8 cellular contexts compared by ENCODE assay signal in the genomic region with DNA sequence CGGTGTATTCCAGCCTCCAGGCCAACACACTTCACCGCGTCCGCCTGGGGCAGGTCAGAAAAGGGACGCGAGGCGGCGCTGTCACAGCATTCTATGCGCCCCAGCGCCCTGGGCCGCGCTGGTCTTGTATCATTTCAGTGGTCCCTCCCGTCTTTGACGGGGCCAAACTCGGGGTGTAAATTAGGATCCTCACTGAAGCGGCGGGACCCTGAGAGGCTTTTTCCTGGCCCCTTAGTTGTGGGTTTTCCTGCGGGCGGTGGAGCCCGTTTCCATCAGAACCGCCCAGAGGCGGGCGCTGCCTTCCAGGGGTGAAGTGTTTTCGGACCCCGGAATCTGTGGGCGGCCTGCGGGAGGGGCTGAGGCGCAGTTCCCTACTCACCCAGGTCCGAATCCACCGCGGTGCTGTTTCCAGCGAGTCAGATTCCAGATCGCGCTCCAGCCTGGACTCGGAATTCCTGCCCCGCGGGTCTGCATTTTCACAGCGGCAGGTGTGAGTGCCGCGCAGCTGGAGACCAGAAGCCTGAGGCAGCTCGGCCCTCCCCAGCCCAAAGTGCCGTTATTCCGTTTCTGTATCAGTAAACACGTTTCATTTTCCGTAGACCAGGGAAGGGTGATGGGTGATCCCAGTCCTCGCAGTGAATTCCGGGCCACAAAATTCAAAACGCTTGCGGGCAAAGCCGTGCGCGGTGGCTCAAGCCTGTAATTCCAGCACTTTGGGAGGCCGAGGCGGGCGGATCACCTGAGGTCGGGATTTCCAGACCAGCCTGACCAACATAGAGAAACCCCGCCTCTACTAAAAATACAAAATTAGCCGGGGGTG. TPM values are rescaled to one million over a fixed set of nuclear protein-coding genes. Genes with fewer than 3 reads are reported as not detected.
DNase-seq lines count a peak whose midpoint lies in the region; ATAC-seq and TF ChIP-seq lines count a peak whose summit lies in the region.

No MANE protein-coding gene starts in this region.

- peaks cover 41 to 61% (median 50%) of the 10 kb centered on the region in 7 donors for H3K4me1 Mint-ChIP-seq in naive thymus-derived CD4-positive, alpha-beta T cell
- peaks cover 49% of the 10 kb centered on the region for H3K4me1 Mint-ChIP-seq in stimulated activated memory B cell treated with anti-CD40 and anti-IgM and Interleukin-4, amounts not matched to agents 10 μg/mL and 1 μg/mL and 100 μg/mL, for 72 hours

- peak; percentile 0 to 34 for TF ChIP-seq POLR2A in Peyer's patch (IDR thresholded peaks at IDR 0.05)

- peak overlapping the region; percentile 36 to 98 (median 87) for H3K27ac Mint-ChIP-seq in naive thymus-derived CD4-positive, alpha-beta T cell
- H3K27ac Mint-ChIP-seq in stimulated activated memory B cell treated with anti-CD40 and anti-IgM and Interleukin-4, amounts not matched to agents 10 μg/mL and 1 μg/mL and 100 μg/mL, for 72 hours = peak overlapping the region; percentile 95

- H3K36me3 ChIP-seq in A673 (ENCODE audit: insufficient read depth, low read length, poor library complexity, severe bottlenecking) = no peaks in the 10 kb centered on the region
- H3K36me3 ChIP-seq in Peyer's patch = no peaks in the 10 kb centered on the region
- peaks cover 0 to 8% (median 0%) of the 10 kb centered on the region in 3 experiments for H3K36me3 ChIP-seq in naive thymus-derived CD4-positive, alpha-beta T cell (ENCODE audit: control insufficient read depth in 2 of 3, insufficient read depth in 3 of 3, low read length in 3 of 3)

- H3K9me3 Mint-ChIP-seq in naive thymus-derived CD4-positive, alpha-beta T cell = no peaks in the 10 kb centered on the region
- no peaks in the 10 kb centered on the region for H3K9me3 Mint-ChIP-seq in stimulated activated memory B cell treated with anti-CD40 and anti-IgM and Interleukin-4, amounts not matched to agents 10 μg/mL and 1 μg/mL and 100 μg/mL, for 72 hours

- H3K4me3 ChIP-seq in A673 (ENCODE audit: low read depth, low read length, poor library complexity, severe bottlenecking) (peak overlapping the region; percentile 78), Peyer's patch (peak overlapping the region; percentile 52 to 66 (median 59))
- H3K4me3 ChIP-seq in naive thymus-derived CD4-positive, alpha-beta T cell (ENCODE audit: low read length) = peak overlapping the region; percentile 87

- in situ Hi-C loops in GM13976 (cut with MboI; ENCODE audit: low sequenced_read_pairs, unreplicated experiment) = loop anchor here (10.0 kb wide), 1 partner anchor 101 kb away; a partner anchor contains a TSS

- CTCF ChIA-PET in A673 (lab: Charles Lee) = interaction anchor here (1.1 kb wide), 1 partner anchor 104 kb away, joined by 4 read pairs; no protein-coding TSS in a partner anchor
- CTCF ChIA-PET in naive thymus-derived CD4-positive, alpha-beta T cell (lab: Charles Lee) = interaction anchor here (0.5 to 4.2 kb wide), 11 partner anchors 11 to 491 kb away, joined by 3 to 35 read pairs (median 4); a partner anchor contains a TSS

- ATAC-seq in naive thymus-derived CD4-positive, alpha-beta T cell = peak; percentile 65
- ATAC-seq in stimulated activated memory B cell treated with anti-CD40 and anti-IgM and Interleukin-4, amounts not matched to agents 10 μg/mL and 1 μg/mL and 100 μg/mL, for 72 hours = peak; percentile 79

- peaks cover 0 to 16% (median 0%) of the 10 kb centered on the region in 5 donors for H3K36me3 Mint-ChIP-seq in naive thymus-derived CD4-positive, alpha-beta T cell
- H3K36me3 Mint-ChIP-seq in stimulated activated memory B cell treated with anti-CD40 and anti-IgM and Interleukin-4, amounts not matched to agents 10 μg/mL and 1 μg/mL and 100 μg/mL, for 72 hours = no peaks in the 10 kb centered on the region

- intact Hi-C loops in A673 (cut with micrococcal nuclease; ENCODE audit: unreplicated experiment) = loop anchor here (1.0 to 5.0 kb wide), 2 partner anchors 92 to 104 kb away; a partner anchor contains a TSS
- intact Hi-C loops in naive thymus-derived CD4-positive, alpha-beta T cell (cut with micrococcal nuclease) = loop anchor here (1.0 to 10.0 kb wide), 11 partner anchors 47 to 701 kb away; a partner anchor contains a TSS

- POLR2A ChIA-PET in A673 (lab: Charles Lee; ENCODE audit: low non-redundant PET) = interaction anchor here (0.6 kb wide), 1 partner anchor 376 kb away, joined by 3 read pairs; no protein-coding TSS in a partner anchor
- POLR2A ChIA-PET in naive thymus-derived CD4-positive, alpha-beta T cell (lab: Charles Lee) = interaction anchor here (0.7 to 7.8 kb wide), 13 partner anchors 24 to 104 kb away, joined by 3 to 77 read pairs (median 5); a partner anchor contains a TSS

- no peaks in the 10 kb centered on the region for H3K9me3 ChIP-seq in A673 (ENCODE audit: low read depth, low read length, poor library complexity, severe bottlenecking)
- H3K9me3 ChIP-seq in Peyer's patch = no peaks in the 10 kb centered on the region
- no peaks in the 10 kb centered on the region for H3K9me3 ChIP-seq in naive thymus-derived CD4-positive, alpha-beta T cell (ENCODE audit: control insufficient read depth in 2 of 3, low read length in 3 of 3)

- TSS peak; percentile 47 for BruUV-seq in A673 (replicated peaks; lab: Mats Ljungman, UMichigan)

- H3K27me3 ChIP-seq in A673 (replicated peaks; ENCODE audit: insufficient read depth, low read depth, low read length, poor library complexity) (no peaks in the 10 kb centered on the region), Peyer's patch (no peaks in the 10 kb centered on the region)
- no peaks in the 10 kb centered on the region for H3K27me3 ChIP-seq in naive thymus-derived CD4-positive, alpha-beta T cell (ENCODE audit: control insufficient read depth in 2 of 2, insufficient read depth in 2 of 2, low read length in 2 of 2)

- DNase-seq in A673 (ENCODE audit: low spot score) (peak; percentile 91), GM13976 (ENCODE audit: low spot score) (peak; percentile 77), HT1080 (ENCODE audit: low read depth) (peak; percentile 64), Peyer's patch (peak; percentile 90 to 95 (median 92)), activated T-helper 1 cell treated with Interleukin-2 at 50 U/mL for 16 hours (ENCODE audit: low read depth) (peak; percentile 66), fibroblast of gingiva (ENCODE audit: low read depth) (peak; percentile 71)
- DNase-seq in naive thymus-derived CD4-positive, alpha-beta T cell = peak; percentile 33 to 78 (median 62)

- H3K4me3 Mint-ChIP-seq in naive thymus-derived CD4-positive, alpha-beta T cell = peak overlapping the region; percentile 78 to 93 (median 88)
- peak overlapping the region; percentile 76 for H3K4me3 Mint-ChIP-seq in stimulated activated memory B cell treated with anti-CD40 and anti-IgM and Interleukin-4, amounts not matched to agents 10 μg/mL and 1 μg/mL and 100 μg/mL, for 72 hours

- TF ChIP-seq CTCF in A673 (conservative IDR thresholded peaks at IDR 0.05; ENCODE audit: low read depth, low read length) = peak; percentile 98
- peak; percentile 85 for TF ChIP-seq CTCF in GM13976 (IDR thresholded peaks at IDR 0.05; ENCODE audit: borderline replicate concordance, control extremely low read depth, extremely low read depth, insufficient read depth, missing control alignments)
- peak; percentile 61 to 90 (median 84) for TF ChIP-seq CTCF in Peyer's patch (IDR thresholded peaks at IDR 0.05)

- H3K4me1 ChIP-seq in A673 (ENCODE audit: insufficient read depth, low read length, poor library complexity, severe bottlenecking) = peaks cover 7% of the 10 kb centered on the region
- peaks cover 0 to 40% (median 0%) of the 10 kb centered on the region in 4 donors for H3K4me1 ChIP-seq in Peyer's patch
- peaks cover 17 to 24% of the 10 kb centered on the region in 2 donors for H3K4me1 ChIP-seq in naive thymus-derived CD4-positive, alpha-beta T cell (ENCODE audit: control insufficient read depth in 2 of 2, insufficient read depth in 2 of 2, low read length in 2 of 2)

- H3K27me3 Mint-ChIP-seq in naive thymus-derived CD4-positive, alpha-beta T cell = no peaks in the 10 kb centered on the region
- no peaks in the 10 kb centered on the region for H3K27me3 Mint-ChIP-seq in stimulated activated memory B cell treated with anti-CD40 and anti-IgM and Interleukin-4, amounts not matched to agents 10 μg/mL and 1 μg/mL and 100 μg/mL, for 72 hours

- H3K27ac ChIP-seq in A673 (ENCODE audit: low read depth, low read length, poor library complexity, severe bottlenecking) (peak overlapping the region; percentile 64), Peyer's patch (peak overlapping the region; percentile 77 to 83 (median 81))
- H3K27ac ChIP-seq in naive thymus-derived CD4-positive, alpha-beta T cell (ENCODE audit: low read depth, low read length) = peak overlapping the region; percentile 81

RNA-seq across cellular contexts. Expression of a gene that starts 3.9 kb away (rescaled TPM):
- 11.1 and 12.7 TPM in 2 replicates for total RNA-seq in A673 (2021)
- not detected in 2 replicates for total RNA-seq in HT1080 (2014; rRNA removed; shearing (Covaris generic))
- polyA plus RNA-seq in HT1080 (2015; cell fraction: cytosol; rRNA removed) = 0.12 TPM in 1 of 2 replicates, not detected in the other
- polyA plus RNA-seq in HT1080 (2015; cell fraction: nucleus; rRNA removed) = not detected in 2 replicates
- total RNA-seq in Peyer's patch = 1 to 10 TPM; 4.7 to 9.9 (median 8.0) TPM
- 10 to 100 TPM; 11.7 to 49.5 (median 13.3) TPM for total RNA-seq in naive thymus-derived CD4-positive, alpha-beta T cell
- 1 to 10 TPM; 3.4 to 4.7 TPM for polyA plus RNA-seq in naive thymus-derived CD4-positive, alpha-beta T cell

RNA-seq across cellular contexts. Expression of a gene that starts 34.7 kb away (rescaled TPM):
- total RNA-seq in A673 (2021) (not detected in 2 replicates), Peyer's patch (not detected)
- total RNA-seq in HT1080 (2014; rRNA removed; shearing (Covaris generic)) = not detected in 2 replicates
- not detected in 2 replicates for polyA plus RNA-seq in HT1080 (2015; cell fraction: cytosol; rRNA removed)
- not detected in 2 replicates for polyA plus RNA-seq in HT1080 (2015; cell fraction: nucleus; rRNA removed)
- total RNA-seq in naive thymus-derived CD4-positive, alpha-beta T cell = not detected
- polyA plus RNA-seq in naive thymus-derived CD4-positive, alpha-beta T cell = not detected

RNA-seq across cellular contexts. Expression of a gene that starts 47.7 kb away (rescaled TPM):
- total RNA-seq in A673 (2021) (558 and 594 TPM in 2 replicates), Peyer's patch (1,000 to 10,000 TPM in 1 of 4 donors, 100 to 1,000 TPM in 3; 161 to 1,087 (median 280) TPM)
- total RNA-seq in HT1080 (2014; rRNA removed; shearing (Covaris generic)) = 856 and 950 TPM in 2 replicates
- polyA plus RNA-seq in HT1080 (2015; cell fraction: cytosol; rRNA removed) = 496 and 573 TPM in 2 replicates
- 1,409 and 1,413 TPM in 2 replicates for polyA plus RNA-seq in HT1080 (2015; cell fraction: nucleus; rRNA removed)
- 100 to 1,000 TPM; 443 to 761 (median 546) TPM for total RNA-seq in naive thymus-derived CD4-positive, alpha-beta T cell
- 100 to 1,000 TPM; 106 to 125 TPM for polyA plus RNA-seq in naive thymus-derived CD4-positive, alpha-beta T cell

RNA-seq across cellular contexts. Expression of a gene that starts 52.3 kb away (rescaled TPM):
- total RNA-seq in A673 (2021) (2.5 and 3.1 TPM in 2 replicates), Peyer's patch (not detected)
- total RNA-seq in HT1080 (2014; rRNA removed; shearing (Covaris generic)) = 2.1 TPM in 2 replicates
- 2.3 and 2.9 TPM in 2 replicates for polyA plus RNA-seq in HT1080 (2015; cell fraction: cytosol; rRNA removed)
- polyA plus RNA-seq in HT1080 (2015; cell fraction: nucleus; rRNA removed) = 4.4 and 5.4 TPM in 2 replicates
- 1 to 10 TPM; 2.7 to 7.5 (median 4.8) TPM for total RNA-seq in naive thymus-derived CD4-positive, alpha-beta T cell
- polyA plus RNA-seq in naive thymus-derived CD4-positive, alpha-beta T cell = 1 to 10 TPM in 1 of 2 donors, under 1 TPM in 1; 0.38 to 1.9 TPM

RNA-seq across cellular contexts. Expression of a gene that starts 53.3 kb away (rescaled TPM):
- 15.7 and 17.2 TPM in 2 replicates for total RNA-seq in A673 (2021)
- total RNA-seq in HT1080 (2014; rRNA removed; shearing (Covaris generic)) = 21.2 and 21.9 TPM in 2 replicates
- 23.7 and 24.9 TPM in 2 replicates for polyA plus RNA-seq in HT1080 (2015; cell fraction: cytosol; rRNA removed)
- polyA plus RNA-seq in HT1080 (2015; cell fraction: nucleus; rRNA removed) = 24.5 and 34.7 TPM in 2 replicates
- 10 to 100 TPM; 20.0 to 34.5 (median 30.1) TPM for total RNA-seq in Peyer's patch
- total RNA-seq in naive thymus-derived CD4-positive, alpha-beta T cell = 10 to 100 TPM in 4 of 5 experiments, 1 to 10 TPM in 1; 8.7 to 17.2 (median 11.6) TPM
- polyA plus RNA-seq in naive thymus-derived CD4-positive, alpha-beta T cell = 10 to 100 TPM in 1 of 2 donors, 1 to 10 TPM in 1; 9.4 to 13.8 TPM

Comparison
In these comparisons a context has a peak if more than half of its experiments do, and no peak if none do; other contexts are left out.
1. Peak in every context shown above with its lines: DNase-seq, ATAC-seq, H3K4me3 ChIP-seq and H3K27ac ChIP-seq.